33 cellular contexts compared by ENCODE assay signal in the genomic region with DNA sequence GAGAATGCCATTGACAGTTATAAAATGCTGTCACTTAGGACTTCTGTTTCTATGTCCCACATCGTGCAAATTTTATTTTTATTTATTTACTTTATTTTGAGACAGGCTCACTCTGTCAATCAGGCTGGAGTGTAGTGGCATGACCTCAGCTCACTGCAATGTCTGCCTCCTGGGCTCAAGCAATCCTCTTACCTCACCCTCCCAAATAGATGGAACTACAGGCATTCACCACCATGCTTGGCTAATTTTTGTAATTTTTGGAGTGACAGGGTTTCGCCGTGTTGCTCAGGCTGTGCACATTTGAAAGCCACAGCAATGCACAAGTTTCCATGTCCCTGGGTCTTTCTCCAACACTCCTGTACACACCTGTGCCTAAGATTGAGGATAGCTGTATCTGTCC. TPM values are rescaled to one million over a fixed set of nuclear protein-coding genes. Genes with fewer than 3 reads are reported as not detected.
"Had no signal": no experiment of that assay in that cellular context is flagged by ENCODE, and none has a peak within 500 bp of the region (broad histone marks: within the 10 kb centered on the region; RNA-seq: fewer than 3 reads in every experiment).

No MANE protein-coding gene starts in this region.

- H3K36me3 ChIP-seq: gastrocnemius medialis, heart right ventricle, sigmoid colon, spleen, tibial artery, upper lobe of left lung had no signal

- H3K9me3 Mint-ChIP-seq: memory B cell had no signal

- H3K4me1 Mint-ChIP-seq: memory B cell; naive thymus-derived CD8-positive, alpha-beta T cell; stimulated activated memory B cell treated with anti-CD40 and anti-IgM and Interleukin-4, amounts not matched to agents 10 μg/mL and 1 μg/mL and 100 μg/mL, for 72 hours had no signal

- H3K4me3 Mint-ChIP-seq: memory B cell; naive thymus-derived CD8-positive, alpha-beta T cell; stimulated activated memory B cell treated with anti-CD40 and anti-IgM and Interleukin-4, amounts not matched to agents 10 μg/mL and 1 μg/mL and 100 μg/mL, for 72 hours had no signal

- FAIRE-seq: colon, islet of Langerhans, urothelium cell line had no signal

- ATAC-seq: esophagus mucosa; gastrocnemius medialis; heart right ventricle; left lobe of liver; naive thymus-derived CD8-positive, alpha-beta T cell; psoas muscle; right cardiac atrium; stimulated activated memory B cell treated with anti-CD40 and anti-IgM and Interleukin-4, amounts not matched to agents 10 μg/mL and 1 μg/mL and 100 μg/mL, for 72 hours; stimulated activated naive CD8-positive, alpha-beta T cell treated with anti-CD3 and anti-CD28 coated beads, Interleukin-15, Interleukin-2, amounts not matched to agents 100 U/mL and 50 U/mL, for 24 hours had no signal

- H3K27ac Mint-ChIP-seq: memory B cell; naive thymus-derived CD8-positive, alpha-beta T cell; stimulated activated memory B cell treated with anti-CD40 and anti-IgM and Interleukin-4, amounts not matched to agents 10 μg/mL and 1 μg/mL and 100 μg/mL, for 72 hours had no signal

- H3K27me3 ChIP-seq: dorsolateral prefrontal cortex, gastrocnemius medialis, ovary, sigmoid colon, spleen, testis, tibial artery, upper lobe of left lung had no signal

- H3K9me3 ChIP-seq: gastrocnemius medialis, heart right ventricle, ovary, psoas muscle, sigmoid colon, spleen, testis, tibial artery, upper lobe of left lung had no signal

- H3K4me1 ChIP-seq: gastrocnemius medialis, heart right ventricle, psoas muscle, sigmoid colon, testis, tibial artery, upper lobe of left lung had no signal

- DNase-seq: dorsolateral prefrontal cortex; effector CD4-positive, alpha-beta T cell; foreskin fibroblast; gastrocnemius medialis; glutamatergic neuron; heart right ventricle; hippocampal formation; midbrain; naive thymus-derived CD8-positive, alpha-beta T cell; occipital lobe; ovary; posterior cingulate gyrus; psoas muscle; right cardiac atrium; sigmoid colon; spleen; stimulated activated CD4-positive, alpha-beta T cell treated with anti-CD3 and anti-CD28 coated beads, Interleukin-4, amount 100 ng/mL, for 4 hours; stimulated activated naive CD8-positive, alpha-beta T cell treated with anti-CD3 and anti-CD28 coated beads, Interleukin-15, Interleukin-2, amounts not matched to agents 100 U/mL and 50 U/mL, for 24 hours; substantia nigra; testis; tibial artery; upper lobe of left lung had no signal

- H3K27ac ChIP-seq: dorsolateral prefrontal cortex, epithelial cell of prostate, gastrocnemius medialis, heart right ventricle, ovary, psoas muscle, sigmoid colon, skin epidermis, spleen, testis, tibial artery, upper lobe of left lung had no signal

- H3K36me3 Mint-ChIP-seq: memory B cell; naive thymus-derived CD8-positive, alpha-beta T cell; stimulated activated memory B cell treated with anti-CD40 and anti-IgM and Interleukin-4, amounts not matched to agents 10 μg/mL and 1 μg/mL and 100 μg/mL, for 72 hours had no signal

- H3K27me3 Mint-ChIP-seq: memory B cell; stimulated activated memory B cell treated with anti-CD40 and anti-IgM and Interleukin-4, amounts not matched to agents 10 μg/mL and 1 μg/mL and 100 μg/mL, for 72 hours had no signal

- H3K4me3 ChIP-seq: dorsolateral prefrontal cortex, gastrocnemius medialis, heart right ventricle, lung, ovary, psoas muscle, sigmoid colon, skin epidermis, spleen, testis, tibial artery, upper lobe of left lung had no signal

RNA-seq across cellular contexts. Expression of gene ADAMTS16, which starts 51.8 kb away (rescaled TPM):
- total RNA-seq: esophagus mucosa; gastrocnemius medialis; left lobe of liver; naive thymus-derived CD8-positive, alpha-beta T cell; right cardiac atrium; spleen had no signal
- polyA plus RNA-seq: liver; lung; naive thymus-derived CD8-positive, alpha-beta T cell; right cardiac atrium; spleen had no signal
